In the genomic region with DNA sequence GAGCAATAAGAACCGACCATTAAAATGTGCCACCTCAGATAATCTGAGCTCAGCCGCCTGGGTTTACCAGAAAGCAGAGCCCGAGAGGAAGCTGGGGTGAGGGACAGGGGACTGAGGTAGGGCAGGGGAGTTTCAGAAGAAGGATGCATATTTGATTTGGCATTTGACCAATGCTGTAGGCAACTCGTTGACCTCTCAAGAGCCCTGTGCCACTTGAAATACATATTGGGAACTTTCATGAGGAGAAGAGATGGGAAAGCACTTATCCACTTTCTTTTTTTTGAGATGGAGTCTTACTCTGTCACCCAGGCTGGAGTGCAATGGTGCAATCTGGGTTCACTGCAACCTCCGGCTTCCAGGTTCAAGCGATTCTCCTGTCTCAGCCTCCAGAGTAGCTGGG, we compare ENCODE assay signal across 13 cellular contexts.
A peak's percentile ranks its signal among the peaks of the same experiment; 100 is the strongest.
DNase-seq lines count a peak whose midpoint lies in the region; TF ChIP-seq lines count a peak whose summit lies in the region.
"Had no signal": no experiment of that assay in that cellular context is flagged by ENCODE, and none has a peak within 500 bp of the region (broad histone marks: within the 10 kb centered on the region; RNA-seq: fewer than 3 reads in every experiment).

No MANE protein-coding gene starts in this region.

- H3K4me3 ChIP-seq in AG04450 (ENCODE audit: low read depth, low read length) (no peak overlapping the region), HUES6 (ENCODE audit: low read depth, low read length) (no peak overlapping the region), endodermal cell (ENCODE audit: low read length) (no peak overlapping the region)
- H3K4me3 ChIP-seq: BLaER1 treated with 17β-estradiol and CSF1 and Interleukin-3, amounts not matched to agents 10 nM and 100 nM had no signal

- CTCF ChIA-PET in AG04450 (lab: Charles Lee) = no interaction called here

- H3K27ac ChIP-seq in AG04450 (ENCODE audit: low read depth, low read length) (peak overlapping the region; percentile 21), HUES6 (ENCODE audit: low read depth, low read length) (peak overlapping the region; percentile 75; the same call in 1 of the 2 replicates), endodermal cell (ENCODE audit: low read depth, low read length) (no peak overlapping the region)
- H3K27ac ChIP-seq: 22Rv1; BLaER1 treated with 17β-estradiol and CSF1 and Interleukin-3, amounts not matched to agents 10 nM and 100 nM had no signal

- peak overlapping the region; percentile 81 for H3K27ac Mint-ChIP-seq in endodermal cell
- H3K27ac Mint-ChIP-seq: CD4-positive, CD25-positive, alpha-beta regulatory T cell had no signal

- H3K9me3 ChIP-seq in AG04450 (ENCODE audit: control insufficient read depth, insufficient read depth, low read length) = no peaks in the 10 kb centered on the region
- no peaks in the 10 kb centered on the region for H3K9me3 ChIP-seq in HUES6 (ENCODE audit: control insufficient read depth, insufficient read depth, low read depth, low read length)
- no peaks in the 10 kb centered on the region for H3K9me3 ChIP-seq in endodermal cell (ENCODE audit: control insufficient read depth, low read length)
- H3K9me3 ChIP-seq: BLaER1 treated with 17β-estradiol and CSF1 and Interleukin-3, amounts not matched to agents 10 nM and 100 nM had no signal

- H3K4me1 ChIP-seq in HUES6 (ENCODE audit: control insufficient read depth, insufficient read depth, low read length) (peaks cover 19% of the 10 kb centered on the region; the same call in 1 of the 2 replicates), endodermal cell (ENCODE audit: control insufficient read depth, insufficient read depth, low read length) (peaks cover 12% of the 10 kb centered on the region)

- no peak for TF ChIP-seq CTCF in AG04450 (IDR thresholded peaks at IDR 0.05; ENCODE audit: low read depth, low read length)
- no peak for TF ChIP-seq CTCF in endodermal cell (conservative IDR thresholded peaks at IDR 0.05)

- peak overlapping the region; percentile 43 for H3K9ac ChIP-seq in HUES6 (ENCODE audit: low read length)
- H3K9ac ChIP-seq in endodermal cell (ENCODE audit: extremely low read depth, low read length, poor library complexity, severe bottlenecking) = no peak overlapping the region
- H3K9ac ChIP-seq: BLaER1 treated with 17β-estradiol and CSF1 and Interleukin-3, amounts not matched to agents 10 nM and 100 nM had no signal

- WGBS in endodermal cell (ENCODE audit: insufficient coverage in 1 of 2, insufficient read length in 1 of 2), 2 experiments = 83 to 91% methylated on average over 6 of the region's 6 CpGs

- no peaks in the 10 kb centered on the region for H3K27me3 ChIP-seq in AG04450 (ENCODE audit: control insufficient read depth, insufficient read depth, low read length)
- no peaks in the 10 kb centered on the region for H3K27me3 ChIP-seq in HUES6 (ENCODE audit: control insufficient read depth, insufficient read depth, low read length)
- H3K27me3 ChIP-seq in endodermal cell (ENCODE audit: control insufficient read depth, insufficient read depth, low read length, poor library complexity, severe bottlenecking) = no peaks in the 10 kb centered on the region
- H3K27me3 ChIP-seq: BLaER1 treated with 17β-estradiol and CSF1 and Interleukin-3, amounts not matched to agents 10 nM and 100 nM had no signal

- H3K27me3 Mint-ChIP-seq in endodermal cell (ENCODE audit: insufficient read depth) = peaks cover 3% of the 10 kb centered on the region

- DNase-seq in DMS53 (lab: John Stamatoyannopoulos, UW) (peak; percentile 42), DMS53 treated with DMSO at 0.1 percent for 48 hours (lab: John Stamatoyannopoulos, UW; ENCODE audit: unreplicated experiment) (no peak), AG04450 (ENCODE audit: low read depth, low spot score) (no peak), endodermal cell (peak; percentile 55), AML-193 (lab: John Stamatoyannopoulos, UW) (no peak)
- no peak for DNase-seq in activated CD8-positive, alpha-beta memory T cell treated with anti-CD3 and anti-CD28 coated beads for 24 hours
- no peak for DNase-seq in activated naive CD4-positive, alpha-beta T cell treated with Interleukin-2 at 50 U/mL for 16 hours
- DNase-seq: CD4-positive, CD25-positive, alpha-beta regulatory T cell; DND-41; GDM1 had no signal

- POLR2A ChIA-PET in AG04450 (lab: Yijun Ruan, JAX) = no interaction called here

- H3K36me3 Mint-ChIP-seq in endodermal cell (ENCODE audit: low read depth) = no peaks in the 10 kb centered on the region
- H3K36me3 Mint-ChIP-seq: CD4-positive, CD25-positive, alpha-beta regulatory T cell had no signal

- no peak overlapping the region for H3K4me3 Mint-ChIP-seq in endodermal cell
- H3K4me3 Mint-ChIP-seq: CD4-positive, CD25-positive, alpha-beta regulatory T cell had no signal

- H3K4me1 Mint-ChIP-seq in endodermal cell = peaks cover 20% of the 10 kb centered on the region
- H3K4me1 Mint-ChIP-seq: CD4-positive, CD25-positive, alpha-beta regulatory T cell had no signal

- peaks cover 4% of the 10 kb centered on the region for H3K9me3 Mint-ChIP-seq in endodermal cell
- H3K9me3 Mint-ChIP-seq: CD4-positive, CD25-positive, alpha-beta regulatory T cell had no signal

- H3K36me3 ChIP-seq in HUES6 (ENCODE audit: control insufficient read depth, insufficient read depth, low read length) (no peaks in the 10 kb centered on the region), endodermal cell (ENCODE audit: control insufficient read depth, insufficient read depth, low read length) (no peaks in the 10 kb centered on the region)
- H3K36me3 ChIP-seq: BLaER1 treated with 17β-estradiol and CSF1 and Interleukin-3, amounts not matched to agents 10 nM and 100 nM had no signal

Comparison
In these comparisons a context has a peak if more than half of its experiments do, and no peak if none do; other contexts are left out.
1. DNase-seq: peak in DMS53 (single experiment) and endodermal cell (single experiment); none in DMS53 treated with DMSO at 0.1 percent for 48 hours (single experiment), AG04450 (single experiment), activated CD8-positive, alpha-beta memory T cell treated with anti-CD3 and anti-CD28 coated beads for 24 hours (single experiment), AML-193 (0 of 2) and activated naive CD4-positive, alpha-beta T cell treated with Interleukin-2 at 50 U/mL for 16 hours (single experiment).